ENCODE assay signal across 10 cellular contexts in the genomic region with DNA sequence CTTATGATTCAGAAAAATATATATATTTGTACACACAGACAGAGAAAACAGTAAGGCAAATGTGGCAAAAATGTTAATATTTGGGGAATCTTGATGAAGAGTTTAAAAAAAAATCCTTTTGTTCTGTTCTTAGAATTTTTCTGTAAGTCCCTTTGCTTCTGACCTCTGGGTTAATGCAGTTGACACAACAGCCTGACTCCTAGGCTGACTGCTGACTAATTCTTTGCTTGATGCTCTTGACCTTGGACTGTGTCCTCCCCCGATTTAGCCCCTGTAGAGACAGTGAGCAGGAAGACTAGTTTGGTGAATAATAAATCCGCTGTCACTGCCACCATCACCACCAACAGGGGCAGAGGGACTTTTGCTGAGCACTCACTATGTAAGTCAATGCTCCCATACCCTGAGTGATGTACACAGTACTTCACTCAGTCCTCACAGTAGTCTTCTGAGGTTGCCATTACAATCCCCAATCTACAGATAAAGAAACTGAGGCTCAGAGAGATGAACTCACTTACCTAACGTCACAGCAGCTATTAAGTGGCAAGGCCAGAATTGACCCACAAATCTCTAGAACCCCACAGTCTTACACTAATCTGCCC.
DNase-seq lines count a peak whose midpoint lies in the region; ATAC-seq and TF ChIP-seq lines count a peak whose summit lies in the region.
"Had no signal": no experiment of that assay in that cellular context is flagged by ENCODE, and none has a peak within 500 bp of the region (broad histone marks: within the 10 kb centered on the region; RNA-seq: fewer than 3 reads in every experiment).

No MANE protein-coding gene starts in this region.

- 76 to 78% methylated on average over 3 of the region's 3 CpGs for WGBS in esophagus squamous epithelium, 2 donors

- H3K27me3 ChIP-seq in esophagus squamous epithelium: peaks cover 0 to 7% (median 0%) of the 10 kb centered on the region in 4 donors
- H3K27me3 ChIP-seq: MG63 had no signal

- TF ChIP-seq POLR2A in esophagus squamous epithelium (IDR thresholded peaks at IDR 0.05): no peak

- no peaks in the 10 kb centered on the region for H3K9me3 Mint-ChIP-seq in stimulated activated memory B cell treated with anti-CD40 and anti-IgM and Interleukin-4, amounts not matched to agents 10 μg/mL and 1 μg/mL and 100 μg/mL, for 72 hours

- H3K4me3 ChIP-seq in esophagus squamous epithelium: no peak overlapping the region
- H3K4me3 ChIP-seq: MG63 had no signal

- peaks cover 48% of the 10 kb centered on the region for H3K27me3 Mint-ChIP-seq in stimulated activated memory B cell treated with anti-CD40 and anti-IgM and Interleukin-4, amounts not matched to agents 10 μg/mL and 1 μg/mL and 100 μg/mL, for 72 hours

- no peaks in the 10 kb centered on the region for H3K36me3 ChIP-seq in esophagus squamous epithelium
- H3K36me3 ChIP-seq: MG63 had no signal

- intact Hi-C loops in esophagus squamous epithelium (cut with DNase I): loop anchor here (5.0 to 10.0 kb wide), 2 partner anchors 215 to 392 kb away; a partner anchor contains a TSS

- TF ChIP-seq CTCF in esophagus squamous epithelium (IDR thresholded peaks at IDR 0.05): no peak

- H3K27ac ChIP-seq in esophagus squamous epithelium (peak overlapping the region in 3 of 4 donors; percentile 75 to 82 (median 77)), substantia nigra (ENCODE audit: low read depth, low read length, poor library complexity, severe bottlenecking) (no peak overlapping the region)

- no peaks in the 10 kb centered on the region for H3K9me3 ChIP-seq in esophagus squamous epithelium
- H3K9me3 ChIP-seq: MG63 had no signal

- H3K27ac Mint-ChIP-seq in stimulated activated memory B cell treated with anti-CD40 and anti-IgM and Interleukin-4, amounts not matched to agents 10 μg/mL and 1 μg/mL and 100 μg/mL, for 72 hours: no peak overlapping the region

- DNase-seq in esophagus squamous epithelium (lab: John Stamatoyannopoulos, UW) (no peak), substantia nigra (lab: John Stamatoyannopoulos, UW) (no peak), DMS79 treated with DMSO at 0.1 percent for 48 hours (lab: John Stamatoyannopoulos, UW) (no peak)
- DNase-seq in effector CD8-positive, alpha-beta T cell (lab: John Stamatoyannopoulos, UW): no peak
- DNase-seq: activated CD4-positive, alpha-beta T cell treated with anti-CD3 and anti-CD28 coated beads for 1 hour; MG63 had no signal

- peaks cover 50% of the 10 kb centered on the region for H3K4me1 Mint-ChIP-seq in stimulated activated memory B cell treated with anti-CD40 and anti-IgM and Interleukin-4, amounts not matched to agents 10 μg/mL and 1 μg/mL and 100 μg/mL, for 72 hours

- no peaks in the 10 kb centered on the region for H3K36me3 Mint-ChIP-seq in stimulated activated memory B cell treated with anti-CD40 and anti-IgM and Interleukin-4, amounts not matched to agents 10 μg/mL and 1 μg/mL and 100 μg/mL, for 72 hours

- ATAC-seq in GM19397 (IDR thresholded peaks at IDR 0.05; ENCODE audit: unreplicated experiment) (peak; percentile 39), HG03159 (IDR thresholded peaks at IDR 0.05; ENCODE audit: unreplicated experiment) (peak; percentile 41)
- peak; percentile 39 for ATAC-seq in stimulated activated memory B cell treated with anti-CD40 and anti-IgM and Interleukin-4, amounts not matched to agents 10 μg/mL and 1 μg/mL and 100 μg/mL, for 72 hours
- ATAC-seq: HCT116 had no signal

- peak overlapping the region; percentile 15 for H3K4me3 Mint-ChIP-seq in stimulated activated memory B cell treated with anti-CD40 and anti-IgM and Interleukin-4, amounts not matched to agents 10 μg/mL and 1 μg/mL and 100 μg/mL, for 72 hours

- H3K4me1 ChIP-seq in esophagus squamous epithelium: peaks cover 0 to 26% (median 16%) of the 10 kb centered on the region in 3 donors
